In genomic region chr11:118997627-118998387, GRCh38 we compare ENCODE assay signal across 1 cellular context.
TF ChIP-seq lines count a peak whose summit lies in the region.

TSS of gene CENATAC (plus strand) at chr11:118998138. CDS start at chr11:118998198, 60 bp downstream.

TF ChIP-seq in K562, 482 proteins besides CTCF, POLR2A, EP300 and RAD21 (continued from another document):
- no peak for TF ChIP-seq GTF2B (IDR thresholded peaks at IDR 0.05; ENCODE audit: extremely low read depth, insufficient read length)
